Comparison of ENCODE assay signal across 8 cellular contexts in genomic region chr1:17440074-17440826, GRCh38. TPM values are rescaled to one million over a fixed set of nuclear protein-coding genes. Genes with fewer than 3 reads are reported as not detected.
A peak's percentile ranks its signal among the peaks of the same experiment; 100 is the strongest.
DNase-seq lines count a peak whose midpoint lies in the region; ATAC-seq and TF ChIP-seq lines count a peak whose summit lies in the region.

No MANE protein-coding gene starts in this region.

- no peak for ATAC-seq in GM18519 (IDR thresholded peaks at IDR 0.05; ENCODE audit: low FRiP score, unreplicated experiment)

- DNase-seq in GM12865 (ENCODE audit: low read depth) (no peak), SJCRH30 (peak in 1 of 2 experiments; percentile 27), esophagus muscularis mucosa (ENCODE audit: extremely low spot score) (no peak), prostate gland (ENCODE audit: low spot score) (no peak), cerebellar cortex (ENCODE audit: low spot score) (no peak), activated gamma-delta T cell treated with Interleukin-2 at 50 U/mL for 16 hours (no peak), anterior cingulate cortex (lab: John Stamatoyannopoulos, UW) (no peak)

- TF ChIP-seq EP300 in esophagus muscularis mucosa (IDR thresholded peaks at IDR 0.05): no peak

- H3K36me3 ChIP-seq in SJCRH30: peaks cover 16% of the 10 kb centered on the region
- no peaks in the 10 kb centered on the region for H3K36me3 ChIP-seq in esophagus muscularis mucosa
- no peaks in the 10 kb centered on the region for H3K36me3 ChIP-seq in prostate gland

- no peaks in the 10 kb centered on the region for H3K9me3 ChIP-seq in SJCRH30 (replicated peaks)
- H3K9me3 ChIP-seq in esophagus muscularis mucosa: no peaks in the 10 kb centered on the region
- H3K9me3 ChIP-seq in prostate gland: no peaks in the 10 kb centered on the region

- TF ChIP-seq POLR2A in esophagus muscularis mucosa (IDR thresholded peaks at IDR 0.05; ENCODE audit: low read depth) (no peak), prostate gland (IDR thresholded peaks at IDR 0.05) (no peak)

- TF ChIP-seq CTCF in GM12865 (IDR thresholded peaks at IDR 0.05; ENCODE audit: insufficient read depth, low read depth, low read length, missing control alignments): no peak
- TF ChIP-seq CTCF in esophagus muscularis mucosa (IDR thresholded peaks at IDR 0.05): no peak
- no peak for TF ChIP-seq CTCF in prostate gland (IDR thresholded peaks at IDR 0.05)

- intact Hi-C loops in esophagus muscularis mucosa (cut with DNase I) (loop anchor here (2.0 kb wide), 1 partner anchor 21 kb away; no protein-coding TSS in a partner anchor), prostate gland (cut with DNase I) (no loop called here)

- WGBS in esophagus muscularis mucosa: 62% methylated on average over 17 of the region's 18 CpGs
- WGBS in prostate gland: 33% methylated on average over 18 of the region's 18 CpGs

- H3K27me3 ChIP-seq in SJCRH30: no peaks in the 10 kb centered on the region
- H3K27me3 ChIP-seq in esophagus muscularis mucosa: no peaks in the 10 kb centered on the region
- H3K27me3 ChIP-seq in prostate gland (replicated peaks; ENCODE audit: insufficient read depth): no peaks in the 10 kb centered on the region

- H3K4me1 ChIP-seq in SJCRH30 (peaks cover 12% of the 10 kb centered on the region), esophagus muscularis mucosa (peaks cover 18 to 37% (median 29%) of the 10 kb centered on the region in 4 donors), prostate gland (replicated peaks) (no peaks in the 10 kb centered on the region)

- no peak overlapping the region; the same call in 1 of the 2 replicates for H3K27ac ChIP-seq in SJCRH30
- H3K27ac ChIP-seq in esophagus muscularis mucosa (replicated peaks in 1 of 4): peak overlapping the region; percentile 75 to 89 (median 82)
- H3K27ac ChIP-seq in prostate gland: peak overlapping the region; percentile 71

- H3K4me3 ChIP-seq in GM12865 (ENCODE audit: low read depth, low read length) (peak overlapping the region; percentile 57), SJCRH30 (peak overlapping the region; percentile 88), esophagus muscularis mucosa (peak overlapping the region; percentile 68 to 94 (median 76)), prostate gland (peak overlapping the region; percentile 63 to 68)

RNA-seq across cellular contexts. Expression of gene RCC2, which starts 0.8 kb away (rescaled TPM):
- total RNA-seq in SJCRH30 (2014; rRNA removed; shearing (Covaris generic)): 169 and 170 TPM in 2 replicates
- total RNA-seq in esophagus muscularis mucosa: 10 to 100 TPM; 12.0 to 22.6 (median 20.5) TPM
- total RNA-seq in prostate gland: 10 to 100 TPM; 42.6 to 65.4 TPM
